8 cellular contexts compared by ENCODE assay signal in the genomic region with DNA sequence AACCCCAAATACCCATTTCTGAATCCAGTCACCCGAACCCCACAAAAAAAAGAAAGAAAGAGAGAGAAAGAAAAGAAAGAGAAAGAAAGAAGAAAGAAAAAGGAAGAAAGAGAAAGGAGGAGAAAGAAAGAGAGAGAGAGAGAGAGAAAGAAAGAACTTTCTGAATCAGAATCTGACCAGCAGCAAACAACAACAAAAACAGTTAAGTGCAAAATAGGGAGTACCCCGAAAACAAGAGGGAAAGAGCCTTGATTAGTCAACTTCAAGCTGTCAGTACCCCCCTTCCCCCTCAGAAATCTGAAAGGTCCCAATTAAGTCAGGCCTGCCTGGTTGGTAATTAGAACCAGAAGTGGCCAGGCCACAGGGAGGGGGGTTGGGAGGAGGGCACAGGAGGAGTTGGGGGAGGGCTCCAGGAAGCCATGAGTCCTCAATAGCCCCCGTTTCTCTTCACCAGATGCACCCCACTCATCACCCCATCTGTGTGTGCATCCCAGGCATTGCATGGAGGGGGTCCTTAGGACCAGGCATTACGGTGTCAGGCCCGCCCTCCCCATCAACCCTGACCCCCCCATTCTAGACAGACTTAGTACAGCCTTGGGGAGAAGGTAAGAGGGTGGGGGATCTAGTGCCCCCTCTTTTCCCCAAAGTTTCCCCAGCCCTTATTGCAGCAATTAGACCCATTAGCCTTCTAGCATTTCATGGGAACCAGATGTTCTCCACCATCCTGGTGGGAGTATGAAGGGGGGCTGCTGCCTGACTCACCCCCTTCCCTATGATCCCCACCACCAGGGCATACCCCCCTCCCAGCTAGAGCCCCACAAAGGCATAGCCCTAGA. TPM values are rescaled to one million over a fixed set of nuclear protein-coding genes. Genes with fewer than 3 reads are reported as not detected.
DNase-seq lines count a peak whose midpoint lies in the region; ATAC-seq and TF ChIP-seq lines count a peak whose summit lies in the region.

No MANE protein-coding gene starts in this region.

- POLR2A ChIA-PET in activated CD8-positive, alpha-beta T cell treated with anti-CD3 and anti-CD28 coated beads, Interleukin-2, amount 10 ng/mL, durations not matched to agents 7 days and 5 days (lab: Charles Lee), result interaction anchor here (2.1 to 9.6 kb wide), 2 partner anchors 12 to 46 kb away, joined by 11 to 88 read pairs; a partner anchor contains a TSS
- POLR2A ChIA-PET in GM10248 (lab: Yijun Ruan, JAX), result no interaction called here

- H3K27ac Mint-ChIP-seq in activated CD8-positive, alpha-beta T cell treated with anti-CD3 and anti-CD28 coated beads, Interleukin-2, amount 10 ng/mL, durations not matched to agents 7 days and 5 days, result peak overlapping the region; percentile 92
- peak overlapping the region; percentile 96 for H3K27ac Mint-ChIP-seq in stimulated activated naive CD8-positive, alpha-beta T cell treated with anti-CD3 and anti-CD28 coated beads, Interleukin-15, amount 100 ng/mL, for 72 hours

- peaks cover 69% of the 10 kb centered on the region for H3K4me1 Mint-ChIP-seq in activated CD8-positive, alpha-beta T cell treated with anti-CD3 and anti-CD28 coated beads, Interleukin-2, amount 10 ng/mL, durations not matched to agents 7 days and 5 days (ENCODE audit: low read depth)
- H3K4me1 Mint-ChIP-seq in stimulated activated naive CD8-positive, alpha-beta T cell treated with anti-CD3 and anti-CD28 coated beads, Interleukin-15, amount 100 ng/mL, for 72 hours, result peaks cover 77% of the 10 kb centered on the region

- no peaks in the 10 kb centered on the region for H3K27me3 Mint-ChIP-seq in activated CD8-positive, alpha-beta T cell treated with anti-CD3 and anti-CD28 coated beads, Interleukin-2, amount 10 ng/mL, durations not matched to agents 7 days and 5 days (ENCODE audit: low read depth)
- no peaks in the 10 kb centered on the region for H3K27me3 Mint-ChIP-seq in stimulated activated naive CD8-positive, alpha-beta T cell treated with anti-CD3 and anti-CD28 coated beads, Interleukin-15, amount 100 ng/mL, for 72 hours

- CTCF ChIA-PET in activated CD8-positive, alpha-beta T cell treated with anti-CD3 and anti-CD28 coated beads, Interleukin-2, amount 10 ng/mL, durations not matched to agents 7 days and 5 days (lab: Charles Lee), result interaction anchor here (1.7 to 15.1 kb wide), 4 partner anchors 9 to 99 kb away, joined by 6 to 401 read pairs (median 10); a partner anchor contains a TSS
- CTCF ChIA-PET in GM10248 (lab: Yijun Ruan, JAX), result interaction anchor here (1.6 to 17.4 kb wide), 2 partner anchors 9 to 101 kb away, joined by 5 to 206 read pairs; a partner anchor contains a TSS

- peaks cover 38% of the 10 kb centered on the region for H3K4me1 ChIP-seq in iPS-15b (ENCODE audit: control insufficient read depth, insufficient read depth, low read length)

- TF ChIP-seq CTCF in HFF-Myc (IDR thresholded peaks at IDR 0.05; ENCODE audit: low read depth, low read length, missing control alignments) (no peak), GM10248 (IDR thresholded peaks at IDR 0.05; ENCODE audit: control extremely low read depth, extremely low read depth, low read depth, missing control alignments) (no peak)

- H3K9me3 ChIP-seq in iPS-15b (ENCODE audit: control insufficient read depth, insufficient read depth, low read length), result no peaks in the 10 kb centered on the region

- H3K4me3 ChIP-seq in HFF-Myc (replicated peaks; ENCODE audit: low read depth, low read length) (peak overlapping the region; percentile 48), iPS-15b (ENCODE audit: low read depth, low read length) (peak overlapping the region; percentile 33)

- no peak overlapping the region for H3K9ac ChIP-seq in iPS-15b (ENCODE audit: low read depth, low read length)

- H3K9me3 Mint-ChIP-seq in activated CD8-positive, alpha-beta T cell treated with anti-CD3 and anti-CD28 coated beads, Interleukin-2, amount 10 ng/mL, durations not matched to agents 7 days and 5 days (ENCODE audit: insufficient read depth), result no peaks in the 10 kb centered on the region
- H3K9me3 Mint-ChIP-seq in stimulated activated naive CD8-positive, alpha-beta T cell treated with anti-CD3 and anti-CD28 coated beads, Interleukin-15, amount 100 ng/mL, for 72 hours, result no peaks in the 10 kb centered on the region

- peak overlapping the region; percentile 74 for H3K4me3 Mint-ChIP-seq in activated CD8-positive, alpha-beta T cell treated with anti-CD3 and anti-CD28 coated beads, Interleukin-2, amount 10 ng/mL, durations not matched to agents 7 days and 5 days
- H3K4me3 Mint-ChIP-seq in stimulated activated naive CD8-positive, alpha-beta T cell treated with anti-CD3 and anti-CD28 coated beads, Interleukin-15, amount 100 ng/mL, for 72 hours, result peak overlapping the region; percentile 80 to 89

- intact Hi-C loops in left colon (cut with DNase I, micrococcal nuclease), result no loop called here

- ATAC-seq in activated CD8-positive, alpha-beta T cell treated with anti-CD3 and anti-CD28 coated beads, Interleukin-2, amount 10 ng/mL, durations not matched to agents 7 days and 5 days, result no peak
- ATAC-seq in stimulated activated naive CD8-positive, alpha-beta T cell treated with anti-CD3 and anti-CD28 coated beads, Interleukin-15, amount 100 ng/mL, for 72 hours, result no peak
- no peak for ATAC-seq in left colon

- H3K27me3 ChIP-seq in iPS-15b (ENCODE audit: control insufficient read depth, insufficient read depth, low read length), result peaks cover 6% of the 10 kb centered on the region

- DNase-seq in HFF-Myc (ENCODE audit: extremely low read depth, low read depth) (no peak), left colon (no peak), NCI-H748 treated with DMSO at 0.1 percent for 48 hours (lab: John Stamatoyannopoulos, UW) (no peak), middle frontal gyrus (ENCODE audit: extremely low spot score, low spot score) (no peak), GM10248 (ENCODE audit: extremely low spot score) (no peak)
- no peak for DNase-seq in activated CD8-positive, alpha-beta T cell treated with anti-CD3 and anti-CD28 coated beads, Interleukin-2, amount 10 ng/mL, durations not matched to agents 7 days and 5 days
- no peak for DNase-seq in stimulated activated naive CD8-positive, alpha-beta T cell treated with anti-CD3 and anti-CD28 coated beads, Interleukin-15, amount 100 ng/mL, for 72 hours

- peaks cover 28% of the 10 kb centered on the region for H3K36me3 Mint-ChIP-seq in activated CD8-positive, alpha-beta T cell treated with anti-CD3 and anti-CD28 coated beads, Interleukin-2, amount 10 ng/mL, durations not matched to agents 7 days and 5 days (ENCODE audit: low read depth)

- peaks cover 5% of the 10 kb centered on the region for H3K36me3 ChIP-seq in iPS-15b (ENCODE audit: control insufficient read depth, insufficient read depth, low read length)

RNA-seq across cellular contexts. Expression of a gene that starts 9.6 kb away (rescaled TPM):
- 10 to 100 TPM; 44.1 to 45.9 TPM for total RNA-seq in activated CD8-positive, alpha-beta T cell treated with anti-CD3 and anti-CD28 coated beads, Interleukin-2, amount 10 ng/mL, durations not matched to agents 7 days and 5 days
- 10 to 100 TPM; 10.2 to 12.3 TPM for total RNA-seq in left colon

RNA-seq across cellular contexts. Expression of a gene that starts 15.3 kb away (rescaled TPM):
- total RNA-seq in activated CD8-positive, alpha-beta T cell treated with anti-CD3 and anti-CD28 coated beads, Interleukin-2, amount 10 ng/mL, durations not matched to agents 7 days and 5 days, result 100 to 1,000 TPM; 500 to 503 TPM
- 1 to 10 TPM; 4.6 to 9.1 TPM for total RNA-seq in left colon

RNA-seq across cellular contexts. Expression of a gene that starts 41.7 kb away (rescaled TPM):
- 10 to 100 TPM; 15.7 to 17.0 TPM for total RNA-seq in activated CD8-positive, alpha-beta T cell treated with anti-CD3 and anti-CD28 coated beads, Interleukin-2, amount 10 ng/mL, durations not matched to agents 7 days and 5 days
- 10 to 100 TPM; 22.8 to 28.7 TPM for total RNA-seq in left colon

RNA-seq across cellular contexts. Expression of a gene that starts 41.9 kb away (rescaled TPM):
- total RNA-seq in activated CD8-positive, alpha-beta T cell treated with anti-CD3 and anti-CD28 coated beads, Interleukin-2, amount 10 ng/mL, durations not matched to agents 7 days and 5 days, result 10 to 100 TPM; 28.2 to 31.4 TPM
- 10 to 100 TPM; 28.7 to 32.7 TPM for total RNA-seq in left colon

RNA-seq across cellular contexts. Expression of a gene that starts 45.7 kb away (rescaled TPM):
- 100 to 1,000 TPM; 126 TPM for total RNA-seq in activated CD8-positive, alpha-beta T cell treated with anti-CD3 and anti-CD28 coated beads, Interleukin-2, amount 10 ng/mL, durations not matched to agents 7 days and 5 days
- total RNA-seq in left colon, result 1 to 10 TPM; 3.3 to 9.6 TPM

Comparison
In these comparisons a context has a peak if more than half of its experiments do, and no peak if none do; other contexts are left out.
1. RNA of a gene that starts 15.3 kb away (total RNA-seq): 500 to 503 TPM in activated CD8-positive, alpha-beta T cell treated with anti-CD3 and anti-CD28 coated beads, Interleukin-2, amount 10 ng/mL, durations not matched to agents 7 days and 5 days; 4.6 to 9.1 TPM in left colon; every median in the first group is over 10 times any median in the second.